In the genomic region with DNA sequence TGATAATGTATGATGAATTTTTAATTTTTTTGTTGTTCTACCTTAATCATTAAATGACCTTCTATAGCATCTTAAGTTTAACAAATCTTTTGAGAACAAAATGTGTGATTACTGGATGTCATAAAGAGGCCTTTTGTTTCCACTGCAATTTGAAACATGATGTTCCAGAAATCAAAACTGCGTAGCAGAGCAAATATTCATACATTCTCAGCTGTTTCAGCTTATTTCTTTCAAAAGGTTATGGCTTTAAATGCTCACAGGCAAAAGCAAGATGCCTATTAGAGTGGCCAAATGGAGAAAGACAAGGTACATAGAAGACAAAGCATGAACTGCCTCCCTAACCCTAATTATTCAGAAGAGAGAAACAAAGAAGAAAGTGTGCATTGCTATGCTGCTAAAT, we compare ENCODE assay signal across 1 cellular context.
TF ChIP-seq lines count a peak whose summit lies in the region.

No MANE protein-coding gene starts in this region.

TF ChIP-seq in SK-N-SH, 30 proteins besides CTCF, POLR2A, EP300 and RAD21 (continued from another document):
- TF ChIP-seq, protein P1, sequence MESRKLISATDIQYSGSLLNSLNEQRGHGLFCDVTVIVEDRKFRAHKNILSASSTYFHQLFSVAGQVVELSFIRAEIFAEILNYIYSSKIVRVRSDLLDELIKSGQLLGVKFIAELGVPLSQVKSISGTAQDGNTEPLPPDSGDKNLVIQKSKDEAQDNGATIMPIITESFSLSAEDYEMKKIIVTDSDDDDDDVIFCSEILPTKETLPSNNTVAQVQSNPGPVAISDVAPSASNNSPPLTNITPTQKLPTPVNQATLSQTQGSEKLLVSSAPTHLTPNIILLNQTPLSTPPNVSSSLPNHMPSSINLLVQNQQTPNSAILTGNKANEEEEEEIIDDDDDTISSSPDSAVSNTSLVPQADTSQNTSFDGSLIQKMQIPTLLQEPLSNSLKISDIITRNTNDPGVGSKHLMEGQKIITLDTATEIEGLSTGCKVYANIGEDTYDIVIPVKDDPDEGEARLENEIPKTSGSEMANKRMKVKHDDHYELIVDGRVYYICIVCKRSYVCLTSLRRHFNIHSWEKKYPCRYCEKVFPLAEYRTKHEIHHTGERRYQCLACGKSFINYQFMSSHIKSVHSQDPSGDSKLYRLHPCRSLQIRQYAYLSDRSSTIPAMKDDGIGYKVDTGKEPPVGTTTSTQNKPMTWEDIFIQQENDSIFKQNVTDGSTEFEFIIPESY (IDR thresholded peaks at IDR 0.05; ENCODE audit: borderline replicate concordance, low read depth) = no peak
- TF ChIP-seq GATA2 (CRISPR knock-in tag; IDR thresholded peaks at IDR 0.05) (no peak), EZH2phosphoT487 (IDR thresholded peaks at IDR 0.05; ENCODE audit: borderline replicate concordance, low read depth) (no peak)
